ENCODE assay signal across 25 cellular contexts in the genomic region with DNA sequence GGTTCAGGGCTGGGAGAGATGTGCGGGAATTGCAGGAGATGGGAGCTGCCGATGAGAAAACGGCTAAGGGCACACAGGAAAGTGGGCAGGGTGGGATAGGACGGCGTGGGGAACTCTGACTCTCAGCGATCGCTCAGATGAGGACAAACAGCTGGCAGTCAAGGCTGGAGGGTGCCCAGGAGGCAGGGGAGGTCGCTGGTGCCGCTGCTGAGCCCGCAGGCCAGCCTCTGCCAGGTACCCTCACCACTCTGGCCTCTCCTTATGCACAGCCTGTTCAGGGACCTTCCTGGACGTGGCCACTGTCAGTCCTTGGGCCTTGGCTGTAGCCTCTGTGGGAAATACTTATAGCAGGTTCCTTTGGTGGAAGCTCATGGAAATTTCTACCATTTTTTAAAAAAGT.
"Had no signal": no experiment of that assay in that cellular context is flagged by ENCODE, and none has a peak within 500 bp of the region (broad histone marks: within the 10 kb centered on the region; RNA-seq: fewer than 3 reads in every experiment).

No MANE protein-coding gene starts in this region.

- H3K27me3 Mint-ChIP-seq: activated CD4-positive, alpha-beta T cell treated with anti-CD3 and anti-CD28 coated beads, Interleukin-2, amount 10 ng/mL, durations not matched to agents 7 days and 5 days; activated naive CD4-positive, alpha-beta T cell treated with anti-CD3 and anti-CD28 coated beads, Interleukin-2, amount 50 U/mL, for 24 hours had no signal

- H3K27ac Mint-ChIP-seq: activated CD4-positive, alpha-beta T cell treated with anti-CD3 and anti-CD28 coated beads, Interleukin-2, amount 10 ng/mL, durations not matched to agents 7 days and 5 days; activated CD8-positive, alpha-beta T cell treated with anti-CD3 and anti-CD28 coated beads, Interleukin-2, amount 10 ng/mL, durations not matched to agents 7 days and 5 days; activated naive CD4-positive, alpha-beta T cell treated with anti-CD3 and anti-CD28 coated beads, Interleukin-2, amount 50 U/mL, for 24 hours; activated T-cell treated with anti-CD3 and anti-CD28 coated beads, Interleukin-2, amount 50 U/mL, for 24 hours; activated T-helper 2 cell treated with anti-CD3 and anti-CD28 coated beads, Interferon-gamma antibody, Interleukin-2, Interleukin-4, amounts not matched to agents 10 μg/mL and 5 μg/mL and 100 μg/mL, durations not matched to agents 14 hours and 24 hours and 36 hours had no signal

- ATAC-seq: activated CD8-positive, alpha-beta T cell treated with anti-CD3 and anti-CD28 coated beads, Interleukin-2, amount 10 ng/mL, durations not matched to agents 7 days and 5 days; Panc1 had no signal

- H3K4me1 ChIP-seq: SJCRH30 had no signal

- H3K36me3 Mint-ChIP-seq: activated naive CD4-positive, alpha-beta T cell treated with anti-CD3 and anti-CD28 coated beads, Interleukin-2, amount 50 U/mL, for 24 hours had no signal

- H3K27me3 ChIP-seq: brain microvascular endothelial cell had no signal

- H3K4me3 ChIP-seq: SJCRH30, SK-N-MC had no signal

- H3K9ac ChIP-seq: KMS-11 had no signal

- H3K9me3 Mint-ChIP-seq: activated CD4-positive, alpha-beta T cell treated with anti-CD3 and anti-CD28 coated beads, Interleukin-2, amount 10 ng/mL, durations not matched to agents 7 days and 5 days; activated naive CD4-positive, alpha-beta T cell treated with anti-CD3 and anti-CD28 coated beads, Interleukin-2, amount 50 U/mL, for 24 hours; activated T-cell treated with anti-CD3 and anti-CD28 coated beads, Interleukin-2, amount 50 U/mL, for 24 hours; activated T-helper 2 cell treated with anti-CD3 and anti-CD28 coated beads, Interferon-gamma antibody, Interleukin-2, Interleukin-4, amounts not matched to agents 10 μg/mL and 5 μg/mL and 100 μg/mL, durations not matched to agents 14 hours and 24 hours and 36 hours had no signal

- H3K4me1 Mint-ChIP-seq: activated CD4-positive, alpha-beta T cell treated with anti-CD3 and anti-CD28 coated beads, Interleukin-2, amount 10 ng/mL, durations not matched to agents 7 days and 5 days; activated naive CD4-positive, alpha-beta T cell treated with anti-CD3 and anti-CD28 coated beads, Interleukin-2, amount 50 U/mL, for 24 hours had no signal

- H3K4me2 ChIP-seq: KMS-11 had no signal

- DNase-seq: activated CD4-positive, alpha-beta T cell treated with anti-CD3 and anti-CD28 coated beads, Interleukin-2, amount 10 ng/mL, durations not matched to agents 7 days and 5 days; activated CD4-positive, alpha-beta T cell treated with anti-CD3 and anti-CD28 coated beads, Interleukin-2, amount 50 U/mL, for 48 hours; activated CD8-positive, alpha-beta T cell treated with anti-CD3 and anti-CD28 coated beads, Interleukin-2, amount 10 ng/mL, durations not matched to agents 7 days and 5 days; activated gamma-delta T cell; activated naive CD4-positive, alpha-beta T cell treated with Interleukin-2 at 50 U/mL for 16 hours; activated T-cell treated with anti-CD3 and anti-CD28 coated beads, Interleukin-2, amount 50 U/mL, for 24 hours; aorta; brain microvascular endothelial cell; MM.1S; MV-4-11; NCI-H1092; NCI-H1436 treated with DMSO at 0.1 percent for 48 hours; NCI-H1694 treated with DMSO at 0.1 percent for 48 hours; NCI-H2029; NCI-H345; NCI-H524 treated with DMSO at 0.1 percent for 48 hours; SHP77; SJCRH30; T1000; WERI-Rb-1 had no signal

- H3K9me3 ChIP-seq: SJCRH30 had no signal

- H3K4me3 Mint-ChIP-seq: activated CD4-positive, alpha-beta T cell treated with anti-CD3 and anti-CD28 coated beads, Interleukin-2, amount 10 ng/mL, durations not matched to agents 7 days and 5 days; activated CD8-positive, alpha-beta T cell treated with anti-CD3 and anti-CD28 coated beads, Interleukin-2, amount 10 ng/mL, durations not matched to agents 7 days and 5 days; activated naive CD4-positive, alpha-beta T cell treated with anti-CD3 and anti-CD28 coated beads, Interleukin-2, amount 50 U/mL, for 24 hours; activated T-cell treated with anti-CD3 and anti-CD28 coated beads, Interleukin-2, amount 50 U/mL, for 24 hours had no signal

- H3K36me3 ChIP-seq: brain microvascular endothelial cell, SJCRH30, WERI-Rb-1 had no signal

- H3K27ac ChIP-seq: brain microvascular endothelial cell, KMS-11, SJCRH30, SK-N-MC, WERI-Rb-1 had no signal
